In the genomic region with DNA sequence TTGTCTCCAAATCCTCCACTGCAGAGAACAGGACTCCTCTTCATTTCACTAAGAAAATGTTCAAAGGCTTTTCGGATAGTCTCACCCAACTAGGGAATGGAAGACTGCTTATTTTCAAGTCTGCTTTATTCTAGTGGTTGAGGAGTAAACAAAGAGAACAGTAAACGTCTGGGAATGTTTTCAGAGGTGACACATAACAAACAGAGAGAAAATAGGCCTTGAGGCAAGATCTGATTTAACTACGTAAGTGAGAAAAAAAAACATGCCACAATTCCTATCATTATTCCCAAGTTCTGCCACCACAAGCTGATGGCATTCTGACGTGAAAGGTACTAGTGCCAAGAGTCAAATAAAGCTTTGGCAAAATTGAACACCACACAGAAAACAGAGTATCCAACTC, we compare ENCODE assay signal across 10 cellular contexts. TPM values are rescaled to one million over a fixed set of nuclear protein-coding genes. Genes with fewer than 3 reads are reported as not detected.
DNase-seq lines count a peak whose midpoint lies in the region; TF ChIP-seq lines count a peak whose summit lies in the region.
"Had no signal": no experiment of that assay in that cellular context is flagged by ENCODE, and none has a peak within 500 bp of the region (broad histone marks: within the 10 kb centered on the region; RNA-seq: fewer than 3 reads in every experiment).

No MANE protein-coding gene starts in this region.

- no peak for TF ChIP-seq CTCF in osteocyte (IDR thresholded peaks at IDR 0.05)
- TF ChIP-seq CTCF in type B pancreatic cell (conservative IDR thresholded peaks at IDR 0.05), result no peak
- no peak for TF ChIP-seq CTCF in Peyer's patch (IDR thresholded peaks at IDR 0.05)

- DNase-seq in EH (ENCODE audit: low read depth) (peak; percentile 94), NCI-H446 treated with DMSO at 0.1 percent for 48 hours (lab: John Stamatoyannopoulos, UW) (peak; percentile 27), dedifferentiated amniotic fluid mesenchymal stem cell (ENCODE audit: extremely low spot score) (peak; percentile 73), osteocyte (ENCODE audit: extremely low spot score, unreplicated experiment) (no peak), NCI-H2171 treated with DMSO at 0.1 percent for 48 hours (lab: John Stamatoyannopoulos, UW) (no peak), NCI-H526 (lab: John Stamatoyannopoulos, UW) (no peak), type B pancreatic cell (ENCODE audit: extremely low spot score, unreplicated experiment) (no peak), Peyer's patch (no peak)
- DNase-seq: effector CD8-positive, alpha-beta T cell; right cardiac atrium had no signal

- H3K27ac Mint-ChIP-seq in osteocyte (ENCODE audit: unreplicated experiment), result peak overlapping the region; percentile 81
- H3K27ac Mint-ChIP-seq in type B pancreatic cell, result no peak overlapping the region

- H3K27me3 ChIP-seq in Peyer's patch, result no peaks in the 10 kb centered on the region

- H3K27me3 Mint-ChIP-seq in osteocyte (ENCODE audit: unreplicated experiment) (no peaks in the 10 kb centered on the region), type B pancreatic cell (no peaks in the 10 kb centered on the region)

- H3K4me3 Mint-ChIP-seq in osteocyte (ENCODE audit: unreplicated experiment) (no peak overlapping the region), type B pancreatic cell (no peak overlapping the region)

- H3K9me3 Mint-ChIP-seq in osteocyte (ENCODE audit: unreplicated experiment), result no peaks in the 10 kb centered on the region
- H3K9me3 Mint-ChIP-seq in type B pancreatic cell, result no peaks in the 10 kb centered on the region

- no peak for TF ChIP-seq POLR2A in Peyer's patch (IDR thresholded peaks at IDR 0.05)

- H3K27ac ChIP-seq in Peyer's patch, result no peak overlapping the region

- H3K36me3 ChIP-seq in Peyer's patch, result no peaks in the 10 kb centered on the region

- peaks cover 0 to 22% (median 4%) of the 10 kb centered on the region in 4 donors for H3K4me1 ChIP-seq in Peyer's patch

- H3K4me1 Mint-ChIP-seq in osteocyte (ENCODE audit: unreplicated experiment), result peaks cover 64% of the 10 kb centered on the region
- peaks cover 4% of the 10 kb centered on the region for H3K4me1 Mint-ChIP-seq in type B pancreatic cell (ENCODE audit: unreplicated experiment)

- H3K9me3 ChIP-seq in Peyer's patch, result no peaks in the 10 kb centered on the region

- H3K36me3 Mint-ChIP-seq in osteocyte (ENCODE audit: unreplicated experiment) (peaks cover 5% of the 10 kb centered on the region), type B pancreatic cell (no peaks in the 10 kb centered on the region)

- no peak overlapping the region for H3K4me3 ChIP-seq in Peyer's patch

RNA-seq across cellular contexts. Expression of a gene that starts 16.7 kb away (rescaled TPM):
- total RNA-seq in osteocyte (57.7 and 60.1 TPM in 2 replicates), type B pancreatic cell (ENCODE audit: low replicate concordance) (7.0 and 19.2 TPM in 2 replicates), Peyer's patch (10 to 100 TPM in 3 of 4 donors, 1 to 10 TPM in 1; 7.4 to 81.7 (median 17.3) TPM)

Comparison
In these comparisons a context has a peak if more than half of its experiments do, and no peak if none do; other contexts are left out.
1. DNase-seq: peak in EH (single experiment), NCI-H446 treated with DMSO at 0.1 percent for 48 hours (single experiment) and dedifferentiated amniotic fluid mesenchymal stem cell (single experiment); none in osteocyte (single experiment), NCI-H2171 treated with DMSO at 0.1 percent for 48 hours (single experiment), NCI-H526 (0 of 2), type B pancreatic cell (single experiment) and Peyer's patch (0 of 3).